Comparison of ENCODE assay signal across 1 cellular context in the genomic region with DNA sequence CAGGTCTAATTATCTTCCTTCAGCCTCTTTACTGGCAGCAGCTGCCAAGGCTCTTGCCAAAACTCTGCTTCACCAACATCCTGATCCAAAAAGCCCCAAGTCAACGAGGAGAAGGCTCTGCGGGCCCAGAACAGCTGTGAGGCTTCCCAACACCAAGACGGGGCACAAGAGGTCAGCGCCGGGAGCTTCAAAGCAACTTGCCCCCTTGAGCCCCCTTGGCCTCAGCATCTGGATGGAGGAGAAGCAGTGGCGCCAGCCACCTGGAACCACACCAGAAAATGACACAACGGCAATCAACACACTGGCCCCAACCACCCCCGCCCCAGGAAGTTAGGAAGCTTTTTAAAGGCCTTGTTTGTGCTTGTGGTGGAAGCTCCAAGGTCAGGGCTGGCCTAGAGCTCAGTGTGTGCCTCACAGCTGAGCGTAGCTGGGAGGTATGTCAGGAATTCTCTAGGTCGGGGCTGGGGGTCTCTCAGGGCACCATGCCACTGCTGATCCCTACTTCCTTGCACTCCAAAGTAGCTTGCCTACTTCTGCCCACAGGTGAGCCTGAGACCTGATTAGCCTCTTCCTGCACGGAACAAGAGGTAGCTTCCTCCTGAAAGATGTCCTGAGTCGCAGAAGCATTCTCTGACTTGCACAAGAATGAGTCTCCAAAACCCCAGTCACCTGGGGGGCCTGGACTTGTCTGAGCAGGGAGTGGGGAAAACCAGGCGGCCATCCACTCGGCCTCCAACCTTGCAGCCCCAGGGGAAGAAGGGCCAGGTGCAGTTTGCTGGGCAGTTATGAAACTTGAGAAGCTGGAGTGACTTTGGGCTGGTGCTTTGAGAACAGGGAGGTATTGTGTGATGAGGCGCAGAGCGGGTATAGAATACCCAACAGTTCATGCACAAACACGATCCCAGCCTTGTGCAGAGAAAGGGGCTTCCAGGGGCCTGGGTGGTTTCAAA.
TF ChIP-seq lines count a peak whose summit lies in the region.

No MANE protein-coding gene starts in this region.

TF ChIP-seq in IMR-90, 13 proteins besides CTCF, POLR2A, EP300 and RAD21:
- TF ChIP-seq, protein P1, sequence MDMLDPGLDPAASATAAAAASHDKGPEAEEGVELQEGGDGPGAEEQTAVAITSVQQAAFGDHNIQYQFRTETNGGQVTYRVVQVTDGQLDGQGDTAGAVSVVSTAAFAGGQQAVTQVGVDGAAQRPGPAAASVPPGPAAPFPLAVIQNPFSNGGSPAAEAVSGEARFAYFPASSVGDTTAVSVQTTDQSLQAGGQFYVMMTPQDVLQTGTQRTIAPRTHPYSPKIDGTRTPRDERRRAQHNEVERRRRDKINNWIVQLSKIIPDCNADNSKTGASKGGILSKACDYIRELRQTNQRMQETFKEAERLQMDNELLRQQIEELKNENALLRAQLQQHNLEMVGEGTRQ (IDR thresholded peaks at IDR 0.05; ENCODE audit: low read depth, low read length), result no peak
- no peak for TF ChIP-seq SMC3 (IDR thresholded peaks at IDR 0.05; ENCODE audit: low read depth, low read length)
- TF ChIP-seq RCOR1 (IDR thresholded peaks at IDR 0.05; ENCODE audit: insufficient replicate concordance, low read length), result no peak
- peak; percentile 25; the same call in 1 of the 2 replicates for TF ChIP-seq MAZ (IDR thresholded peaks at IDR 0.05; ENCODE audit: borderline replicate concordance, low read depth, low read length)
